In the genomic region with DNA sequence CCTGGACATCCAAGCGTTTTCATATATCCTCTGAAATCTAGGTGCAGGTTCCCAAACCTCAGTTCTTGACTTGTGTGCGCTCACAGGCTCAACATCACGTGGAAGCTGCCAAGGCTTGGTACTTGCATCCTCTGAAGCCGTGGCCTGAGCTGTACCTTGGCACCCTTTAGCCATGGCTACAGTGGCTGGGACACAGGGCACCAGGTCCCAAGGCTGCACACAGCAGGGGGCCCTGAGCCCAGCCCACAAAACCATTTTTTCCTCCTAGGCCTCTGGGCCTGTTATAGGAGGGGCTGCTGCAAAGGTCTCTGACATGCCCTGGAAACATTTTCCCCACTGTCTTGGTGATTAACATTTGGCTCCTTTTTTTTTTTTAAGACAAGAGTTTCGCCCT, we compare ENCODE assay signal across 1 cellular context.
TF ChIP-seq lines count a peak whose summit lies in the region.

No MANE protein-coding gene starts in this region.

TF ChIP-seq in HepG2, 621 proteins besides CTCF, POLR2A, EP300 and RAD21 (continued from another document):
- TF ChIP-seq, protein P1, sequence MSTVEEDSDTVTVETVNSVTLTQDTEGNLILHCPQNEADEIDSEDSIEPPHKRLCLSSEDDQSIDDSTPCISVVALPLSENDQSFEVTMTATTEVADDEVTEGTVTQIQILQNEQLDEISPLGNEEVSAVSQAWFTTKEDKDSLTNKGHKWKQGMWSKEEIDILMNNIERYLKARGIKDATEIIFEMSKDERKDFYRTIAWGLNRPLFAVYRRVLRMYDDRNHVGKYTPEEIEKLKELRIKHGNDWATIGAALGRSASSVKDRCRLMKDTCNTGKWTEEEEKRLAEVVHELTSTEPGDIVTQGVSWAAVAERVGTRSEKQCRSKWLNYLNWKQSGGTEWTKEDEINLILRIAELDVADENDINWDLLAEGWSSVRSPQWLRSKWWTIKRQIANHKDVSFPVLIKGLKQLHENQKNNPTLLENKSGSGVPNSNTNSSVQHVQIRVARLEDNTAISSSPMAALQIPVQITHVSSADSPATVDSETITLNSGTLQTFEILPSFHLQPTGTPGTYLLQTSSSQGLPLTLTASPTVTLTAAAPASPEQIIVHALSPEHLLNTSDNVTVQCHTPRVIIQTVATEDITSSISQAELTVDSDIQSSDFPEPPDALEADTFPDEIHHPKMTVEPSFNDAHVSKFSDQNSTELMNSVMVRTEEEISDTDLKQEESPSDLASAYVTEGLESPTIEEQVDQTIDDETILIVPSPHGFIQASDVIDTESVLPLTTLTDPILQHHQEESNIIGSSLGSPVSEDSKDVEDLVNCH (CRISPR knock-in tag; IDR thresholded peaks at IDR 0.05) = no peak
- no peak for TF ChIP-seq GFI1 (CRISPR knock-in tag; IDR thresholded peaks at IDR 0.05; ENCODE audit: borderline replicate concordance)
- TF ChIP-seq, protein P2, sequence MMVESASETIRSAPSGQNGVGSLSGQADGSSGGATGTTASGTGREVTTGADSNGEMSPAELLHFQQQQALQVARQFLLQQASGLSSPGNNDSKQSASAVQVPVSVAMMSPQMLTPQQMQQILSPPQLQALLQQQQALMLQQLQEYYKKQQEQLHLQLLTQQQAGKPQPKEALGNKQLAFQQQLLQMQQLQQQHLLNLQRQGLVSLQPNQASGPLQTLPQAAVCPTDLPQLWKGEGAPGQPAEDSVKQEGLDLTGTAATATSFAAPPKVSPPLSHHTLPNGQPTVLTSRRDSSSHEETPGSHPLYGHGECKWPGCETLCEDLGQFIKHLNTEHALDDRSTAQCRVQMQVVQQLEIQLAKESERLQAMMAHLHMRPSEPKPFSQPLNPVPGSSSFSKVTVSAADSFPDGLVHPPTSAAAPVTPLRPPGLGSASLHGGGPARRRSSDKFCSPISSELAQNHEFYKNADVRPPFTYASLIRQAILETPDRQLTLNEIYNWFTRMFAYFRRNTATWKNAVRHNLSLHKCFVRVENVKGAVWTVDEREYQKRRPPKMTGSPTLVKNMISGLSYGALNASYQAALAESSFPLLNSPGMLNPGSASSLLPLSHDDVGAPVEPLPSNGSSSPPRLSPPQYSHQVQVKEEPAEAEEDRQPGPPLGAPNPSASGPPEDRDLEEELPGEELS (CRISPR knock-in tag; IDR thresholded peaks at IDR 0.05) = no peak
- no peak for TF ChIP-seq ZKSCAN5 (CRISPR knock-in tag; IDR thresholded peaks at IDR 0.05)
- TF ChIP-seq ZNF563 (CRISPR knock-in tag; IDR thresholded peaks at IDR 0.05) = no peak
- no peak for TF ChIP-seq ZNF484 (CRISPR knock-in tag; IDR thresholded peaks at IDR 0.05; ENCODE audit: borderline replicate concordance, low read depth)
- no peak for TF ChIP-seq ZSCAN12 (CRISPR knock-in tag; IDR thresholded peaks at IDR 0.05)
- no peak for TF ChIP-seq GATA4 (IDR thresholded peaks at IDR 0.05; ENCODE audit: borderline replicate concordance, low read depth)
- TF ChIP-seq RELA (CRISPR knock-in tag; IDR thresholded peaks at IDR 0.05) = no peak
- no peak for TF ChIP-seq ZBTB42 (CRISPR knock-in tag; IDR thresholded peaks at IDR 0.05)
- TF ChIP-seq, protein P3, sequence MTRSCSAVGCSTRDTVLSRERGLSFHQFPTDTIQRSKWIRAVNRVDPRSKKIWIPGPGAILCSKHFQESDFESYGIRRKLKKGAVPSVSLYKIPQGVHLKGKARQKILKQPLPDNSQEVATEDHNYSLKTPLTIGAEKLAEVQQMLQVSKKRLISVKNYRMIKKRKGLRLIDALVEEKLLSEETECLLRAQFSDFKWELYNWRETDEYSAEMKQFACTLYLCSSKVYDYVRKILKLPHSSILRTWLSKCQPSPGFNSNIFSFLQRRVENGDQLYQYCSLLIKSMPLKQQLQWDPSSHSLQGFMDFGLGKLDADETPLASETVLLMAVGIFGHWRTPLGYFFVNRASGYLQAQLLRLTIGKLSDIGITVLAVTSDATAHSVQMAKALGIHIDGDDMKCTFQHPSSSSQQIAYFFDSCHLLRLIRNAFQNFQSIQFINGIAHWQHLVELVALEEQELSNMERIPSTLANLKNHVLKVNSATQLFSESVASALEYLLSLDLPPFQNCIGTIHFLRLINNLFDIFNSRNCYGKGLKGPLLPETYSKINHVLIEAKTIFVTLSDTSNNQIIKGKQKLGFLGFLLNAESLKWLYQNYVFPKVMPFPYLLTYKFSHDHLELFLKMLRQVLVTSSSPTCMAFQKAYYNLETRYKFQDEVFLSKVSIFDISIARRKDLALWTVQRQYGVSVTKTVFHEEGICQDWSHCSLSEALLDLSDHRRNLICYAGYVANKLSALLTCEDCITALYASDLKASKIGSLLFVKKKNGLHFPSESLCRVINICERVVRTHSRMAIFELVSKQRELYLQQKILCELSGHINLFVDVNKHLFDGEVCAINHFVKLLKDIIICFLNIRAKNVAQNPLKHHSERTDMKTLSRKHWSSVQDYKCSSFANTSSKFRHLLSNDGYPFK (CRISPR knock-in tag; IDR thresholded peaks at IDR 0.05; ENCODE audit: borderline replicate concordance) = no peak
- TF ChIP-seq ZMYM3 (CRISPR knock-in tag; IDR thresholded peaks at IDR 0.05) = no peak
- no peak for TF ChIP-seq FOXA1 (IDR thresholded peaks at IDR 0.05)
- TF ChIP-seq FOXA1 (CRISPR knock-in tag; IDR thresholded peaks at IDR 0.05) = no peak
- TF ChIP-seq ARNTL (CRISPR knock-in tag; IDR thresholded peaks at IDR 0.05) = no peak
- TF ChIP-seq, protein P4, sequence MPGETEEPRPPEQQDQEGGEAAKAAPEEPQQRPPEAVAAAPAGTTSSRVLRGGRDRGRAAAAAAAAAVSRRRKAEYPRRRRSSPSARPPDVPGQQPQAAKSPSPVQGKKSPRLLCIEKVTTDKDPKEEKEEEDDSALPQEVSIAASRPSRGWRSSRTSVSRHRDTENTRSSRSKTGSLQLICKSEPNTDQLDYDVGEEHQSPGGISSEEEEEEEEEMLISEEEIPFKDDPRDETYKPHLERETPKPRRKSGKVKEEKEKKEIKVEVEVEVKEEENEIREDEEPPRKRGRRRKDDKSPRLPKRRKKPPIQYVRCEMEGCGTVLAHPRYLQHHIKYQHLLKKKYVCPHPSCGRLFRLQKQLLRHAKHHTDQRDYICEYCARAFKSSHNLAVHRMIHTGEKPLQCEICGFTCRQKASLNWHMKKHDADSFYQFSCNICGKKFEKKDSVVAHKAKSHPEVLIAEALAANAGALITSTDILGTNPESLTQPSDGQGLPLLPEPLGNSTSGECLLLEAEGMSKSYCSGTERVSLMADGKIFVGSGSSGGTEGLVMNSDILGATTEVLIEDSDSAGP (CRISPR knock-in tag; IDR thresholded peaks at IDR 0.05; ENCODE audit: borderline replicate concordance) = no peak; the same call in 1 of the 2 replicates
- no peak for TF ChIP-seq NCOR1 (IDR thresholded peaks at IDR 0.05; ENCODE audit: borderline replicate concordance, low read length)
- TF ChIP-seq SYNCRIP (IDR thresholded peaks at IDR 0.05; ENCODE audit: insufficient read depth, low read depth, low read length) = no peak
- no peak for TF ChIP-seq REL (CRISPR knock-in tag; conservative IDR thresholded peaks at IDR 0.05)
- TF ChIP-seq, protein P5, sequence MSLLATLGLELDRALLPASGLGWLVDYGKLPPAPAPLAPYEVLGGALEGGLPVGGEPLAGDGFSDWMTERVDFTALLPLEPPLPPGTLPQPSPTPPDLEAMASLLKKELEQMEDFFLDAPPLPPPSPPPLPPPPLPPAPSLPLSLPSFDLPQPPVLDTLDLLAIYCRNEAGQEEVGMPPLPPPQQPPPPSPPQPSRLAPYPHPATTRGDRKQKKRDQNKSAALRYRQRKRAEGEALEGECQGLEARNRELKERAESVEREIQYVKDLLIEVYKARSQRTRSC (CRISPR knock-in tag; IDR thresholded peaks at IDR 0.05; ENCODE audit: low read depth) = no peak
- TF ChIP-seq, protein P6, sequence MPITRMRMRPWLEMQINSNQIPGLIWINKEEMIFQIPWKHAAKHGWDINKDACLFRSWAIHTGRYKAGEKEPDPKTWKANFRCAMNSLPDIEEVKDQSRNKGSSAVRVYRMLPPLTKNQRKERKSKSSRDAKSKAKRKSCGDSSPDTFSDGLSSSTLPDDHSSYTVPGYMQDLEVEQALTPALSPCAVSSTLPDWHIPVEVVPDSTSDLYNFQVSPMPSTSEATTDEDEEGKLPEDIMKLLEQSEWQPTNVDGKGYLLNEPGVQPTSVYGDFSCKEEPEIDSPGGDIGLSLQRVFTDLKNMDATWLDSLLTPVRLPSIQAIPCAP (CRISPR knock-in tag; IDR thresholded peaks at IDR 0.05; ENCODE audit: low read depth) = no peak
- TF ChIP-seq ZNF790 (CRISPR knock-in tag; IDR thresholded peaks at IDR 0.05; ENCODE audit: borderline replicate concordance) = no peak
- no peak for TF ChIP-seq NFRKB (IDR thresholded peaks at IDR 0.05)
- TF ChIP-seq MBD4 (IDR thresholded peaks at IDR 0.05; ENCODE audit: borderline replicate concordance, low read length) = no peak
- TF ChIP-seq ZNF615 (CRISPR knock-in tag; IDR thresholded peaks at IDR 0.05; ENCODE audit: borderline replicate concordance) = no peak
- TF ChIP-seq ZNF605 (CRISPR knock-in tag; IDR thresholded peaks at IDR 0.05) = peak; percentile 38; the same call in 1 of the 2 replicates
- TF ChIP-seq THYN1 (CRISPR knock-in tag; IDR thresholded peaks at IDR 0.05; ENCODE audit: borderline replicate concordance, low read depth) = no peak
- TF ChIP-seq ZNF367 (CRISPR knock-in tag; IDR thresholded peaks at IDR 0.05; ENCODE audit: borderline replicate concordance) = no peak
- TF ChIP-seq, protein P7, sequence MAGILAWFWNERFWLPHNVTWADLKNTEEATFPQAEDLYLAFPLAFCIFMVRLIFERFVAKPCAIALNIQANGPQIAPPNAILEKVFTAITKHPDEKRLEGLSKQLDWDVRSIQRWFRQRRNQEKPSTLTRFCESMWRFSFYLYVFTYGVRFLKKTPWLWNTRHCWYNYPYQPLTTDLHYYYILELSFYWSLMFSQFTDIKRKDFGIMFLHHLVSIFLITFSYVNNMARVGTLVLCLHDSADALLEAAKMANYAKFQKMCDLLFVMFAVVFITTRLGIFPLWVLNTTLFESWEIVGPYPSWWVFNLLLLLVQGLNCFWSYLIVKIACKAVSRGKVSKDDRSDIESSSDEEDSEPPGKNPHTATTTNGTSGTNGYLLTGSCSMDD (CRISPR knock-in tag; IDR thresholded peaks at IDR 0.05) = no peak
- TF ChIP-seq, protein P8, sequence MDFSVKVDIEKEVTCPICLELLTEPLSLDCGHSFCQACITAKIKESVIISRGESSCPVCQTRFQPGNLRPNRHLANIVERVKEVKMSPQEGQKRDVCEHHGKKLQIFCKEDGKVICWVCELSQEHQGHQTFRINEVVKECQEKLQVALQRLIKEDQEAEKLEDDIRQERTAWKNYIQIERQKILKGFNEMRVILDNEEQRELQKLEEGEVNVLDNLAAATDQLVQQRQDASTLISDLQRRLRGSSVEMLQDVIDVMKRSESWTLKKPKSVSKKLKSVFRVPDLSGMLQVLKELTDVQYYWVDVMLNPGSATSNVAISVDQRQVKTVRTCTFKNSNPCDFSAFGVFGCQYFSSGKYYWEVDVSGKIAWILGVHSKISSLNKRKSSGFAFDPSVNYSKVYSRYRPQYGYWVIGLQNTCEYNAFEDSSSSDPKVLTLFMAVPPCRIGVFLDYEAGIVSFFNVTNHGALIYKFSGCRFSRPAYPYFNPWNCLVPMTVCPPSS (IDR thresholded peaks at IDR 0.05) = no peak
- TF ChIP-seq MXD4 (CRISPR knock-in tag; IDR thresholded peaks at IDR 0.05) = no peak
- no peak for TF ChIP-seq DMAP1 (CRISPR knock-in tag; IDR thresholded peaks at IDR 0.05)
- no peak for TF ChIP-seq MAFG (CRISPR knock-in tag; IDR thresholded peaks at IDR 0.05)
- TF ChIP-seq ZNF619 (CRISPR knock-in tag; IDR thresholded peaks at IDR 0.05) = no peak
- no peak for TF ChIP-seq ZNF160 (CRISPR knock-in tag; IDR thresholded peaks at IDR 0.05)
- TF ChIP-seq NFKBIZ (CRISPR knock-in tag; IDR thresholded peaks at IDR 0.05) = no peak
- TF ChIP-seq RFXAP (CRISPR knock-in tag; IDR thresholded peaks at IDR 0.05; ENCODE audit: borderline replicate concordance) = no peak
- TF ChIP-seq ZFP41 (CRISPR knock-in tag; IDR thresholded peaks at IDR 0.05; ENCODE audit: borderline replicate concordance) = no peak
